Comparison of ENCODE assay signal across 8 cellular contexts in the genomic region with DNA sequence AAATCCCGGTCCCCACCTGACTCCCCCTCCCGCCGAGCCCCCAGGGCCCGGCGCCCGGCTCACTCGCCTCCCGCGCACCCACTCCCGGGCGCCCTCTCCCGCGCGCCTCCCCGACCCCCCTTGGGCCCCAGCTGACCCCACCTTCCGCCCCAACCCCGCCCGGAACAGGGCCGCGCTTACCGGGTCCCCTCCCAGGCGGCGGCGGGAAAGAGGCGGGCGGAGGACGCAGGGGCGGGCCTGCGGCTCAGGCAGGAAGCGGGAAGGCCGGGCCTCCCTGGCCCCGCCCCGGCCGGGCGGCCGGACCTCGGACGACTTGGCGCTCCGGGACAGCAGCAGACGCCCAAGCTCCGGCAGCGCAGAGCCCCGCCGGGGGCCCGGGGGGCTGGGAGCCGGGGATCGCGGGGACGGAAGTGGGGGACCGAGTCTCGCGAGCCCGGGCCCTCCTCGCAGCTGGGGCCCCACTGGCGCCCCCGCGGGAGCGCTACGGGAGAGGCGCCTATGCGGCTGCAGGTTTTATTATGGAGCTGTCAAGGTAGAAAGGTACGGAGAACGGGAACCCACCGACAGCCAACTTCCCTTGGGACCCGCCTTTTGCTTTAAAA. TPM values are rescaled to one million over a fixed set of nuclear protein-coding genes. Genes with fewer than 3 reads are reported as not detected.
DNase-seq lines count a peak whose midpoint lies in the region; ATAC-seq and TF ChIP-seq lines count a peak whose summit lies in the region.

Gene SLC41A3, minus strand, starts transcription at position 212 of the 602 bp plus-strand sequence. CDS start 15,905 bp downstream, outside the sequence.

- H3K27ac Mint-ChIP-seq in activated T-helper 2 cell treated with anti-CD3 and anti-CD28 coated beads, Interferon-gamma antibody, Interleukin-2, Interleukin-4, amounts not matched to agents 10 μg/mL and 5 μg/mL and 100 μg/mL, durations not matched to agents 14 hours and 24 hours and 36 hours: peak within 1 kb of the TSS; percentile 82
- H3K27ac Mint-ChIP-seq in nephron: peak within 1 kb of the TSS; percentile 84 to 90 (median 88)

- H3K79me2 ChIP-seq in GM23248 (ENCODE audit: insufficient read depth): no peaks in the 10 kb centered on the region

- H3K27ac ChIP-seq in GM23248 (0 out of 2 replicates have a peak within 1 kb of the TSS, but pooled peaks have one; percentile 3), RWPE1 (peak within 1 kb of the TSS; percentile 84)

- TF ChIP-seq CTCF in RWPE1 (conservative IDR thresholded peaks at IDR 0.05; ENCODE audit: low read depth): peak; percentile 48
- peak; percentile 37 for TF ChIP-seq CTCF in fibroblast of pulmonary artery (IDR thresholded peaks at IDR 0.05; ENCODE audit: low read length, missing control alignments)
- TF ChIP-seq CTCF in nephron (IDR thresholded peaks at IDR 0.05; ENCODE audit: unreplicated experiment in 3 of 3): peak; percentile 45 to 56 (median 48)

- H3K4me3 ChIP-seq in GM23248 (peak within 1 kb of the TSS; percentile 83), fibroblast of pulmonary artery (replicated peaks; ENCODE audit: low read depth, low read length) (peak within 1 kb of the TSS; percentile 65)

- DNase-seq in EL (peak; percentile 84), GM23248 (peak; percentile 87), LHCN-M2 (ENCODE audit: low read depth) (peak; percentile 71), RWPE1 (ENCODE audit: low spot score) (peak; percentile 87), fibroblast of pulmonary artery (ENCODE audit: low read depth) (peak; percentile 74)
- peak; percentile 86 for DNase-seq in activated T-helper 2 cell treated with anti-CD3 and anti-CD28 coated beads, Interferon-gamma antibody, Interleukin-2, Interleukin-4, amounts not matched to agents 10 μg/mL and 5 μg/mL and 100 μg/mL, durations not matched to agents 14 hours and 24 hours and 36 hours (ENCODE audit: low spot score)
- DNase-seq in stimulated activated naive CD8-positive, alpha-beta T cell treated with anti-CD3 and anti-CD28 coated beads, Interleukin-15, Interleukin-2, amounts not matched to agents 100 U/mL and 50 U/mL, for 24 hours: peak; percentile 92

- H3K27me3 ChIP-seq in GM23248 (replicated peaks; ENCODE audit: insufficient read depth): no peaks in the 10 kb centered on the region

- no peaks in the 10 kb centered on the region for H3K27me3 Mint-ChIP-seq in activated T-helper 2 cell treated with anti-CD3 and anti-CD28 coated beads, Interferon-gamma antibody, Interleukin-2, Interleukin-4, amounts not matched to agents 10 μg/mL and 5 μg/mL and 100 μg/mL, durations not matched to agents 14 hours and 24 hours and 36 hours (ENCODE audit: low read depth)
- no peaks in the 10 kb centered on the region for H3K27me3 Mint-ChIP-seq in nephron (ENCODE audit: low read depth)

- ATAC-seq in stimulated activated naive CD8-positive, alpha-beta T cell treated with anti-CD3 and anti-CD28 coated beads, Interleukin-15, Interleukin-2, amounts not matched to agents 100 U/mL and 50 U/mL, for 24 hours: peak; percentile 96

- no peaks in the 10 kb centered on the region for H3F3A ChIP-seq in GM23248 (ENCODE audit: insufficient read depth)

- in situ Hi-C loops in GM23248 (cut with MboI): no loop called here

- H3K4me2 ChIP-seq in GM23248 (ENCODE audit: unreplicated experiment): peak within 1 kb of the TSS; percentile 85

- peak within 1 kb of the TSS; percentile 81 for H3K9ac ChIP-seq in GM23248

- no peaks in the 10 kb centered on the region for H4K20me1 ChIP-seq in GM23248 (ENCODE audit: insufficient read depth)

- peaks cover 14% of the 10 kb centered on the region for H3K4me1 Mint-ChIP-seq in activated T-helper 2 cell treated with anti-CD3 and anti-CD28 coated beads, Interferon-gamma antibody, Interleukin-2, Interleukin-4, amounts not matched to agents 10 μg/mL and 5 μg/mL and 100 μg/mL, durations not matched to agents 14 hours and 24 hours and 36 hours (ENCODE audit: low read depth)
- peaks cover 12% of the 10 kb centered on the region for H3K4me1 Mint-ChIP-seq in nephron

- CTCF ChIA-PET in RWPE1 (lab: Yijun Ruan, JAX): interaction anchor here (0.6 to 0.7 kb wide), 2 partner anchors 495 to 1363 kb away, joined by 3 to 4 read pairs; no protein-coding TSS in a partner anchor

- no peaks in the 10 kb centered on the region for H3K9me2 ChIP-seq in GM23248 (ENCODE audit: insufficient read depth)

- H3K36me3 ChIP-seq in GM23248 (ENCODE audit: low read depth): no peaks in the 10 kb centered on the region

- H3K36me3 Mint-ChIP-seq in activated T-helper 2 cell treated with anti-CD3 and anti-CD28 coated beads, Interferon-gamma antibody, Interleukin-2, Interleukin-4, amounts not matched to agents 10 μg/mL and 5 μg/mL and 100 μg/mL, durations not matched to agents 14 hours and 24 hours and 36 hours (ENCODE audit: low read depth): no peaks in the 10 kb centered on the region
- peaks cover 19% of the 10 kb centered on the region for H3K36me3 Mint-ChIP-seq in nephron (ENCODE audit: low read depth)

- 0 out of 2 replicates have a peak, but pooled peaks cover 3% of the 10 kb centered on the region for H3K4me1 ChIP-seq in GM23248 (ENCODE audit: insufficient read depth)

- peak within 1 kb of the TSS; percentile 92 for H2AFZ ChIP-seq in GM23248

- peaks cover 4% of the 10 kb centered on the region for H3K9me3 ChIP-seq in GM23248 (ENCODE audit: low read depth)

- H3K9me3 Mint-ChIP-seq in activated T-helper 2 cell treated with anti-CD3 and anti-CD28 coated beads, Interferon-gamma antibody, Interleukin-2, Interleukin-4, amounts not matched to agents 10 μg/mL and 5 μg/mL and 100 μg/mL, durations not matched to agents 14 hours and 24 hours and 36 hours: peaks cover 7% of the 10 kb centered on the region
- H3K9me3 Mint-ChIP-seq in nephron: peaks cover 7% of the 10 kb centered on the region

- POLR2A ChIA-PET in RWPE1 (lab: Yijun Ruan, JAX; ENCODE audit: low non-redundant PET): interaction anchor here (1.0 kb wide), 1 partner anchor 93 kb away, joined by 3 read pairs; no protein-coding TSS in a partner anchor

- 0 to 2% methylated on average over 18 to 66 of the region's 66 CpGs for WGBS in GM23248 (ENCODE audit: low coverage in 1 of 2, low lambda C conversion rate in 2 of 2, missing lambda C conversion rate in 2 of 2), 2 experiments

- peak within 1 kb of the TSS; percentile 92 for H3K4me3 Mint-ChIP-seq in activated T-helper 2 cell treated with anti-CD3 and anti-CD28 coated beads, Interferon-gamma antibody, Interleukin-2, Interleukin-4, amounts not matched to agents 10 μg/mL and 5 μg/mL and 100 μg/mL, durations not matched to agents 14 hours and 24 hours and 36 hours (ENCODE audit: low read depth)
- H3K4me3 Mint-ChIP-seq in nephron: peak within 1 kb of the TSS; percentile 94 to 95 (median 94)

- intact Hi-C loops in activated T-helper 2 cell treated with anti-CD3 and anti-CD28 coated beads, Interferon-gamma antibody, Interleukin-2, Interleukin-4, amounts not matched to agents 10 μg/mL and 5 μg/mL and 100 μg/mL, durations not matched to agents 14 hours and 24 hours and 36 hours (cut with micrococcal nuclease): loop anchor here (1.0 to 5.0 kb wide), 3 partner anchors 94 to 1513 kb away; partner anchors contain the start of gene MCM2

RNA-seq across cellular contexts. Expression of gene SLC41A3, which starts in this region (rescaled TPM):
- 39.6 and 56.0 TPM in 2 replicates for total RNA-seq in GM23248 (2014; rRNA removed; shearing (Covaris generic))
- polyA plus RNA-seq in GM23248 (2016; fragmentation: Nextera tagmentation; extraction: Ambion mirVana): 19.8 and 22.7 TPM in 2 replicates
- total RNA-seq in LHCN-M2 (2014; rRNA removed): 41.2 and 45.6 TPM in 2 replicates
- 43.7 TPM for polyA plus RNA-seq in LHCN-M2 (2012)
- 13.1 and 14.7 TPM in 2 replicates for total RNA-seq in activated T-helper 2 cell treated with anti-CD3 and anti-CD28 coated beads, Interferon-gamma antibody, Interleukin-2, Interleukin-4, amounts not matched to agents 10 μg/mL and 5 μg/mL and 100 μg/mL, durations not matched to agents 14 hours and 24 hours and 36 hours

Comparison
In these comparisons a context has a peak if more than half of its experiments do, and no peak if none do; other contexts are left out.
1. Peak in every context shown above with its lines: DNase-seq, ATAC-seq, H3K4me3 ChIP-seq and H3K27ac ChIP-seq.